In the genomic region with DNA sequence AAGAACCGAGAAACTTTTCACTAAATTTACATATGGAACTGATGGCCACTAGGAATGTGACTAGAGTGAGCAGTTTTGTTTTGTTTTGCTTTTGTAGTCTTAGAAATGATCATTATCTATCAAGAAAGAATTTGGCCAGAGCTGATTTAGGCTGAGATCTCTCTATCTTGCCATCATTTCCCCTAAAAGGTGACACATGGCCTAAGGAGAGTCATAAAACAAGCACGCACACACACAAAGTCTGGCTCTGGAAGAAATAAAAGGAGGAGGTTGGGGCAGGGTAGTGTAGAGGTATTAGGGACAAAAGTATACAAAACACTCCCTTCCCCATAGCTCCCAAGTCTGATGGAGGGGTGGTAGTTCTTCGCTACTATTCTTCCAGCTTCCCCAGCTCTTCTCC, we compare ENCODE assay signal across 1 cellular context.
TF ChIP-seq lines count a peak whose summit lies in the region.

No MANE protein-coding gene starts in this region.

TF ChIP-seq in SK-N-SH treated with all-trans-retinoic acid at 6 μM for 48 hours, 23 proteins besides CTCF, POLR2A, EP300 and RAD21 (continued from another document):
- TF ChIP-seq, protein P1, sequence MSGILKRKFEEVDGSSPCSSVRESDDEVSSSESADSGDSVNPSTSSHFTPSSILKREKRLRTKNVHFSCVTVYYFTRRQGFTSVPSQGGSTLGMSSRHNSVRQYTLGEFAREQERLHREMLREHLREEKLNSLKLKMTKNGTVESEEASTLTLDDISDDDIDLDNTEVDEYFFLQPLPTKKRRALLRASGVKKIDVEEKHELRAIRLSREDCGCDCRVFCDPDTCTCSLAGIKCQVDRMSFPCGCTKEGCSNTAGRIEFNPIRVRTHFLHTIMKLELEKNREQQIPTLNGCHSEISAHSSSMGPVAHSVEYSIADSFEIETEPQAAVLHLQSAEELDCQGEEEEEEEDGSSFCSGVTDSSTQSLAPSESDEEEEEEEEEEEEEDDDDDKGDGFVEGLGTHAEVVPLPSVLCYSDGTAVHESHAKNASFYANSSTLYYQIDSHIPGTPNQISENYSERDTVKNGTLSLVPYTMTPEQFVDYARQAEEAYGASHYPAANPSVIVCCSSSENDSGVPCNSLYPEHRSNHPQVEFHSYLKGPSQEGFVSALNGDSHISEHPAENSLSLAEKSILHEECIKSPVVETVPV (CRISPR knock-in tag; IDR thresholded peaks at IDR 0.05): no peak
- TF ChIP-seq, protein P2, sequence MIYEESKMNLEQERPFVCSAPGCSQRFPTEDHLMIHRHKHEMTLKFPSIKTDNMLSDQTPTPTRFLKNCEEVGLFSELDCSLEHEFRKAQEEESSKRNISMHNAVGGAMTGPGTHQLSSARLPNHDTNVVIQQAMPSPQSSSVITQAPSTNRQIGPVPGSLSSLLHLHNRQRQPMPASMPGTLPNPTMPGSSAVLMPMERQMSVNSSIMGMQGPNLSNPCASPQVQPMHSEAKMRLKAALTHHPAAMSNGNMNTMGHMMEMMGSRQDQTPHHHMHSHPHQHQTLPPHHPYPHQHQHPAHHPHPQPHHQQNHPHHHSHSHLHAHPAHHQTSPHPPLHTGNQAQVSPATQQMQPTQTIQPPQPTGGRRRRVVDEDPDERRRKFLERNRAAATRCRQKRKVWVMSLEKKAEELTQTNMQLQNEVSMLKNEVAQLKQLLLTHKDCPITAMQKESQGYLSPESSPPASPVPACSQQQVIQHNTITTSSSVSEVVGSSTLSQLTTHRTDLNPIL (CRISPR knock-in tag; IDR thresholded peaks at IDR 0.05; ENCODE audit: low read depth): no peak
- TF ChIP-seq RARB (CRISPR knock-in tag; IDR thresholded peaks at IDR 0.05) (no peak), ARNTL (CRISPR knock-in tag; IDR thresholded peaks at IDR 0.05; ENCODE audit: borderline replicate concordance, low read depth) (no peak), ZNF8 (CRISPR knock-in tag; IDR thresholded peaks at IDR 0.05) (no peak), TOX (CRISPR knock-in tag; IDR thresholded peaks at IDR 0.05; ENCODE audit: borderline replicate concordance) (no peak), ZFP30 (CRISPR knock-in tag; IDR thresholded peaks at IDR 0.05) (no peak), SNAI2 (CRISPR knock-in tag; IDR thresholded peaks at IDR 0.05) (no peak), ESRRG (CRISPR knock-in tag; IDR thresholded peaks at IDR 0.05) (no peak), GLIS3 (CRISPR knock-in tag; IDR thresholded peaks at IDR 0.05) (no peak), ZFP3 (CRISPR knock-in tag; IDR thresholded peaks at IDR 0.05) (no peak), TCF4 (CRISPR knock-in tag; IDR thresholded peaks at IDR 0.05; ENCODE audit: borderline replicate concordance) (no peak)
TF ChIP-seq in SK-N-SH treated with all-trans-retinoic acid at 6 μM for 48 hours: peak in this region for 0.
